8 cellular contexts compared by ENCODE assay signal in the genomic region with DNA sequence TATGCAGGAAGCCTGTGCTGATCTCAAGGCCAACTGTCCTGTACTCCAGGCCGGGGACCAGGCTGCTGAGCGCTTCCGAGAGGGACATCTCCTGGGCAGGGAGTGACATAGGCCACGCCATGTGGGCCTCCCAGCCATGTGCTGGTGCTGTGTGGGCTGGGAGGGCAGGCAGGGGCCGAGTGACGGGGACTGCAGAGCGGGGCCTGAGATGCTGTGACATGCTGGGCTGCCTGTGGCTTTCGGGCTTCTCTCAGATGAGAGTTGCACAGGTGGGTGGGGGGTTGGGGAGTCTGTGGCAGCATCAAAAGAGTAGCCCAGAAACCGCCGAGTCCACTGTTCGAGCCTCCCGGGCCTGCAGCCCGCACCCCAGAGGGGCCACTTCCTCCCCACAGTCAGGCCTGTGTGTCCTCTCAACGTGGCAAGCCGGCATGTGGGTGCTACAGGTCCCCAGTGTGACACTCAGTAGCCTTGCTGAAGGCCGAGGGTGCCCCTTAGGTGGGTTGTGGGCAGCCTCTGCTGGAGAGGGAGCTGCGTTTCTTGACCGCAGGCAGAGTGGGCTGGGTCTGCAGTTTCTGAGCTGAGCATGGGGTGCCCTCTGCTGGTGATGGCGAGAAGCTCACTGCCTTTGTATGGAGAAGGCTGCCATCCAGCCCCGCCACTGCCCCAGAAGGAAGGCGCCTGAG.
A peak's percentile ranks its signal among the peaks of the same experiment; 100 is the strongest.
DNase-seq lines count a peak whose midpoint lies in the region; ATAC-seq and TF ChIP-seq lines count a peak whose summit lies in the region.

No MANE protein-coding gene starts in this region.

- no peaks in the 10 kb centered on the region for H3K9me3 Mint-ChIP-seq in activated CD4-positive, alpha-beta memory T cell treated with anti-CD3 and anti-CD28 coated beads for 36 hours

- H3K27ac Mint-ChIP-seq in activated CD4-positive, alpha-beta memory T cell treated with anti-CD3 and anti-CD28 coated beads for 36 hours: no peak overlapping the region

- no peak for ATAC-seq in GM21528 (IDR thresholded peaks at IDR 0.05; ENCODE audit: low FRiP score, unreplicated experiment)

- no peak overlapping the region for H3K4me3 Mint-ChIP-seq in activated CD4-positive, alpha-beta memory T cell treated with anti-CD3 and anti-CD28 coated beads for 36 hours

- CTCF ChIA-PET in activated CD4-positive, alpha-beta memory T cell treated with anti-CD3 and anti-CD28 coated beads for 36 hours (lab: Charles Lee): interaction anchor here (0.6 to 5.1 kb wide), 41 partner anchors 9 to 1198 kb away, joined by 3 to 309 read pairs (median 5); partner anchors contain the start of gene BCR

- peak; percentile 90 for TF ChIP-seq CTCF in AG09319 (IDR thresholded peaks at IDR 0.05; ENCODE audit: low read depth, low read length)

- peaks cover 12% of the 10 kb centered on the region for H3K36me3 Mint-ChIP-seq in activated CD4-positive, alpha-beta memory T cell treated with anti-CD3 and anti-CD28 coated beads for 36 hours

- no peaks in the 10 kb centered on the region for H3K27me3 Mint-ChIP-seq in activated CD4-positive, alpha-beta memory T cell treated with anti-CD3 and anti-CD28 coated beads for 36 hours

- POLR2A ChIA-PET in activated CD4-positive, alpha-beta memory T cell treated with anti-CD3 and anti-CD28 coated beads for 36 hours (lab: Charles Lee): interaction anchor here (1.0 to 1.3 kb wide), 2 partner anchors 99 to 103 kb away, joined by 4 to 5 read pairs; no protein-coding TSS in a partner anchor

- intact Hi-C loops in activated CD4-positive, alpha-beta memory T cell treated with anti-CD3 and anti-CD28 coated beads for 36 hours (cut with micrococcal nuclease): loop anchor here (1.0 to 5.0 kb wide), 4 partner anchors 39 to 324 kb away; no protein-coding TSS in a partner anchor

- peaks cover 35% of the 10 kb centered on the region for H3K4me1 Mint-ChIP-seq in activated CD4-positive, alpha-beta memory T cell treated with anti-CD3 and anti-CD28 coated beads for 36 hours (ENCODE audit: low read depth)

- DNase-seq in AG09319 (ENCODE audit: extremely low read depth, low read depth) (no peak), H4 (ENCODE audit: low spot score) (peak; percentile 68), NCI-H526 treated with DMSO at 0.1 percent for 48 hours (lab: John Stamatoyannopoulos, UW) (peak; percentile 11), ecto neural progenitor cell (ENCODE audit: low spot score) (peak; percentile 92), medulla oblongata (ENCODE audit: extremely low spot score) (peak; percentile 88)
- DNase-seq in activated CD4-positive, alpha-beta memory T cell treated with anti-CD3 and anti-CD28 coated beads for 36 hours: peak; percentile 87
- peak; percentile 67 to 69 (median 68) for DNase-seq in stimulated activated CD4-positive, alpha-beta T cell treated with anti-CD3 and anti-CD28 coated beads, TNF-alpha, amount 100 ng/mL, for 4 hours (ENCODE audit: low read depth in 3 of 3)
